Comparison of ENCODE assay signal across 1 cellular context in the genomic region with DNA sequence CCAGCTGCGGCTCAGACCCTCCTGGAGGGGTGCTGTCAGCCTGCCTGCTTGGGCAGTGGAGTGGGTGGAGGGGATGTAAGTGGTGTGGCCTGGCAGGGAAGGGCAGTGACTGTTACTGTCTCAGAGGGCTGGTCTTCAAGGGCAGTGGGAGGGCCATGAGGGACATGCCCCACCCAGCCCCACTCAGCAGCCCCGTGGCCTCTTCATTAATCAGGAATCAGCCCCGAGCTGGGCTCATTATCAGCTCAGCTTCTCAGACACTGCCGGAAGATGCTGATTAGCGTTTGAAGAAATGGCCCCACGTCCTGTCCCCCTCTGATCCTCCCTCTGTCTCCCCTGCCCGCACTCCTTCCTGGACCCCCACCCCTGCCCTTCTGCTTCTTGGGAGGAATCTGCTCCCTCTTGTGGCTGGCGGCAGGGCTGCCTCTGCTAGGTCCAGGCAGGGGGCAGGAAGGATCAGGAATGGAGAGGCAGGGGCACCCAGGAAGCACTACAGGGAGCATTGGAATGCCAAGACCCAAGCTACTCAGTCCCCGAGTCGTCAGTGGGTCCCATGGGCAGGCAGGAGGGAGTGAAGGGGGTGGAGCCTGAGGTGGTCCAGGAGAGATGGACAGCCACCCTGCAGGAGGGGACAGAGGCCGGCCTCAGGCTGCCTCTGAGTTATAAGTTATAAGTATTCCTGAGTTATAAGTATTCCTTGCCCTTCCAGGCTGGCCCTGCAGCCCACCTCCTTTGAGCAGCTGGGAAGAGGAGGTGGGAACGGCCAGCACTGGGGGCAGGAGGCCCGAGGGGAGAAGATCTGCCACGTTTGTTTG.
A peak's percentile ranks its signal among the peaks of the same experiment; 100 is the strongest.
TF ChIP-seq lines count a peak whose summit lies in the region.

No MANE protein-coding gene starts in this region.

TF ChIP-seq in HepG2, 621 proteins besides CTCF, POLR2A, EP300 and RAD21:
- TF ChIP-seq ZSCAN25 (CRISPR knock-in tag; IDR thresholded peaks at IDR 0.05) (peak; percentile 91), EZH2 (conservative IDR thresholded peaks at IDR 0.05; ENCODE audit: low read depth, low read length) (peak; percentile 91), FOXO1 (CRISPR knock-in tag; IDR thresholded peaks at IDR 0.05) (no peak), STAG1 (CRISPR knock-in tag; IDR thresholded peaks at IDR 0.05) (peak; percentile 54), CREM (IDR thresholded peaks at IDR 0.05) (no peak), CREM (CRISPR knock-in tag; IDR thresholded peaks at IDR 0.05) (no peak), ZNF382 (CRISPR knock-in tag; IDR thresholded peaks at IDR 0.05; ENCODE audit: borderline replicate concordance) (no peak), KDM2A (CRISPR knock-in tag; IDR thresholded peaks at IDR 0.05; ENCODE audit: borderline replicate concordance, low read depth) (peak; percentile 36; the same call in 1 of the 2 replicates), XRCC5 (optimal IDR thresholded peaks at IDR 0.05; ENCODE audit: low read length) (peak; percentile 68), MAZ (IDR thresholded peaks at IDR 0.05; ENCODE audit: borderline replicate concordance, low read depth, low read length) (peak; percentile 76; the same call in 1 of the 2 replicates), MAZ (CRISPR knock-in tag; IDR thresholded peaks at IDR 0.05; ENCODE audit: low read depth) (peak; percentile 72), SMC3 (IDR thresholded peaks at IDR 0.05; ENCODE audit: low read length) (peak; percentile 52), MYNN (CRISPR knock-in tag; IDR thresholded peaks at IDR 0.05; ENCODE audit: low read depth) (0 out of 2 replicates have a peak, but pooled peaks have one; percentile 28)
- TF ChIP-seq, protein P1, sequence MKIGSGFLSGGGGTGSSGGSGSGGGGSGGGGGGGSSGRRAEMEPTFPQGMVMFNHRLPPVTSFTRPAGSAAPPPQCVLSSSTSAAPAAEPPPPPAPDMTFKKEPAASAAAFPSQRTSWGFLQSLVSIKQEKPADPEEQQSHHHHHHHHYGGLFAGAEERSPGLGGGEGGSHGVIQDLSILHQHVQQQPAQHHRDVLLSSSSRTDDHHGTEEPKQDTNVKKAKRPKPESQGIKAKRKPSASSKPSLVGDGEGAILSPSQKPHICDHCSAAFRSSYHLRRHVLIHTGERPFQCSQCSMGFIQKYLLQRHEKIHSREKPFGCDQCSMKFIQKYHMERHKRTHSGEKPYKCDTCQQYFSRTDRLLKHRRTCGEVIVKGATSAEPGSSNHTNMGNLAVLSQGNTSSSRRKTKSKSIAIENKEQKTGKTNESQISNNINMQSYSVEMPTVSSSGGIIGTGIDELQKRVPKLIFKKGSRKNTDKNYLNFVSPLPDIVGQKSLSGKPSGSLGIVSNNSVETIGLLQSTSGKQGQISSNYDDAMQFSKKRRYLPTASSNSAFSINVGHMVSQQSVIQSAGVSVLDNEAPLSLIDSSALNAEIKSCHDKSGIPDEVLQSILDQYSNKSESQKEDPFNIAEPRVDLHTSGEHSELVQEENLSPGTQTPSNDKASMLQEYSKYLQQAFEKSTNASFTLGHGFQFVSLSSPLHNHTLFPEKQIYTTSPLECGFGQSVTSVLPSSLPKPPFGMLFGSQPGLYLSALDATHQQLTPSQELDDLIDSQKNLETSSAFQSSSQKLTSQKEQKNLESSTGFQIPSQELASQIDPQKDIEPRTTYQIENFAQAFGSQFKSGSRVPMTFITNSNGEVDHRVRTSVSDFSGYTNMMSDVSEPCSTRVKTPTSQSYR (CRISPR knock-in tag; IDR thresholded peaks at IDR 0.05; ENCODE audit: borderline replicate concordance): 0 out of 2 replicates have a peak, but pooled peaks have one; percentile 10
- TF ChIP-seq, protein P2, sequence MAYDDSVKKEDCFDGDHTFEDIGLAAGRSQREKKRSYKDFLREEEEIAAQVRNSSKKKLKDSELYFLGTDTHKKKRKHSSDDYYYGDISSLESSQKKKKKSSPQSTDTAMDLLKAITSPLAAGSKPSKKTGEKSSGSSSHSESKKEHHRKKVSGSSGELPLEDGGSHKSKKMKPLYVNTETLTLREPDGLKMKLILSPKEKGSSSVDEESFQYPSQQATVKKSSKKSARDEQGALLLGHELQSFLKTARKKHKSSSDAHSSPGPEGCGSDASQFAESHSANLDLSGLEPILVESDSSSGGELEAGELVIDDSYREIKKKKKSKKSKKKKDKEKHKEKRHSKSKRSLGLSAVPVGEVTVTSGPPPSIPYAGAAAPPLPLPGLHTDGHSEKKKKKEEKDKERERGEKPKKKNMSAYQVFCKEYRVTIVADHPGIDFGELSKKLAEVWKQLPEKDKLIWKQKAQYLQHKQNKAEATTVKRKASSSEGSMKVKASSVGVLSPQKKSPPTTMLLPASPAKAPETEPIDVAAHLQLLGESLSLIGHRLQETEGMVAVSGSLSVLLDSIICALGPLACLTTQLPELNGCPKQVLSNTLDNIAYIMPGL (CRISPR knock-in tag; IDR thresholded peaks at IDR 0.05; ENCODE audit: borderline replicate concordance in 1 of 2, low read depth in 1 of 2): peak in 1 of 2 experiments; percentile 36; a peak in 1 of 4 replicates
- TF ChIP-seq, protein P3, sequence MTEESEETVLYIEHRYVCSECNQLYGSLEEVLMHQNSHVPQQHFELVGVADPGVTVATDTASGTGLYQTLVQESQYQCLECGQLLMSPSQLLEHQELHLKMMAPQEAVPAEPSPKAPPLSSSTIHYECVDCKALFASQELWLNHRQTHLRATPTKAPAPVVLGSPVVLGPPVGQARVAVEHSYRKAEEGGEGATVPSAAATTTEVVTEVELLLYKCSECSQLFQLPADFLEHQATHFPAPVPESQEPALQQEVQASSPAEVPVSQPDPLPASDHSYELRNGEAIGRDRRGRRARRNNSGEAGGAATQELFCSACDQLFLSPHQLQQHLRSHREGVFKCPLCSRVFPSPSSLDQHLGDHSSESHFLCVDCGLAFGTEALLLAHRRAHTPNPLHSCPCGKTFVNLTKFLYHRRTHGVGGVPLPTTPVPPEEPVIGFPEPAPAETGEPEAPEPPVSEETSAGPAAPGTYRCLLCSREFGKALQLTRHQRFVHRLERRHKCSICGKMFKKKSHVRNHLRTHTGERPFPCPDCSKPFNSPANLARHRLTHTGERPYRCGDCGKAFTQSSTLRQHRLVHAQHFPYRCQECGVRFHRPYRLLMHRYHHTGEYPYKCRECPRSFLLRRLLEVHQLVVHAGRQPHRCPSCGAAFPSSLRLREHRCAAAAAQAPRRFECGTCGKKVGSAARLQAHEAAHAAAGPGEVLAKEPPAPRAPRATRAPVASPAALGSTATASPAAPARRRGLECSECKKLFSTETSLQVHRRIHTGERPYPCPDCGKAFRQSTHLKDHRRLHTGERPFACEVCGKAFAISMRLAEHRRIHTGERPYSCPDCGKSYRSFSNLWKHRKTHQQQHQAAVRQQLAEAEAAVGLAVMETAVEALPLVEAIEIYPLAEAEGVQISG (CRISPR knock-in tag; IDR thresholded peaks at IDR 0.05): 0 out of 2 replicates have a peak, but pooled peaks have one; percentile 27
- TF ChIP-seq, protein P4, sequence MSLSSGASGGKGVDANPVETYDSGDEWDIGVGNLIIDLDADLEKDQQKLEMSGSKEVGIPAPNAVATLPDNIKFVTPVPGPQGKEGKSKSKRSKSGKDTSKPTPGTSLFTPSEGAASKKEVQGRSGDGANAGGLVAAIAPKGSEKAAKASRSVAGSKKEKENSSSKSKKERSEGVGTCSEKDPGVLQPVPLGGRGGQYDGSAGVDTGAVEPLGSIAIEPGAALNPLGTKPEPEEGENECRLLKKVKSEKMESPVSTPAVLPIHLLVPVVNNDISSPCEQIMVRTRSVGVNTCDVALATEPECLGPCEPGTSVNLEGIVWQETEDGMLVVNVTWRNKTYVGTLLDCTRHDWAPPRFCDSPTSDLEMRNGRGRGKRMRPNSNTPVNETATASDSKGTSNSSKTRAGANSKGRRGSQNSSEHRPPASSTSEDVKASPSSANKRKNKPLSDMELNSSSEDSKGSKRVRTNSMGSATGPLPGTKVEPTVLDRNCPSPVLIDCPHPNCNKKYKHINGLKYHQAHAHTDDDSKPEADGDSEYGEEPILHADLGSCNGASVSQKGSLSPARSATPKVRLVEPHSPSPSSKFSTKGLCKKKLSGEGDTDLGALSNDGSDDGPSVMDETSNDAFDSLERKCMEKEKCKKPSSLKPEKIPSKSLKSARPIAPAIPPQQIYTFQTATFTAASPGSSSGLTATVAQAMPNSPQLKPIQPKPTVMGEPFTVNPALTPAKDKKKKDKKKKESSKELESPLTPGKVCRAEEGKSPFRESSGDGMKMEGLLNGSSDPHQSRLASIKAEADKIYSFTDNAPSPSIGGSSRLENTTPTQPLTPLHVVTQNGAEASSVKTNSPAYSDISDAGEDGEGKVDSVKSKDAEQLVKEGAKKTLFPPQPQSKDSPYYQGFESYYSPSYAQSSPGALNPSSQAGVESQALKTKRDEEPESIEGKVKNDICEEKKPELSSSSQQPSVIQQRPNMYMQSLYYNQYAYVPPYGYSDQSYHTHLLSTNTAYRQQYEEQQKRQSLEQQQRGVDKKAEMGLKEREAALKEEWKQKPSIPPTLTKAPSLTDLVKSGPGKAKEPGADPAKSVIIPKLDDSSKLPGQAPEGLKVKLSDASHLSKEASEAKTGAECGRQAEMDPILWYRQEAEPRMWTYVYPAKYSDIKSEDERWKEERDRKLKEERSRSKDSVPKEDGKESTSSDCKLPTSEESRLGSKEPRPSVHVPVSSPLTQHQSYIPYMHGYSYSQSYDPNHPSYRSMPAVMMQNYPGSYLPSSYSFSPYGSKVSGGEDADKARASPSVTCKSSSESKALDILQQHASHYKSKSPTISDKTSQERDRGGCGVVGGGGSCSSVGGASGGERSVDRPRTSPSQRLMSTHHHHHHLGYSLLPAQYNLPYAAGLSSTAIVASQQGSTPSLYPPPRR (CRISPR knock-in tag; IDR thresholded peaks at IDR 0.05; ENCODE audit: borderline replicate concordance): 0 out of 2 replicates have a peak, but pooled peaks have one; percentile 23
- TF ChIP-seq, protein P5, sequence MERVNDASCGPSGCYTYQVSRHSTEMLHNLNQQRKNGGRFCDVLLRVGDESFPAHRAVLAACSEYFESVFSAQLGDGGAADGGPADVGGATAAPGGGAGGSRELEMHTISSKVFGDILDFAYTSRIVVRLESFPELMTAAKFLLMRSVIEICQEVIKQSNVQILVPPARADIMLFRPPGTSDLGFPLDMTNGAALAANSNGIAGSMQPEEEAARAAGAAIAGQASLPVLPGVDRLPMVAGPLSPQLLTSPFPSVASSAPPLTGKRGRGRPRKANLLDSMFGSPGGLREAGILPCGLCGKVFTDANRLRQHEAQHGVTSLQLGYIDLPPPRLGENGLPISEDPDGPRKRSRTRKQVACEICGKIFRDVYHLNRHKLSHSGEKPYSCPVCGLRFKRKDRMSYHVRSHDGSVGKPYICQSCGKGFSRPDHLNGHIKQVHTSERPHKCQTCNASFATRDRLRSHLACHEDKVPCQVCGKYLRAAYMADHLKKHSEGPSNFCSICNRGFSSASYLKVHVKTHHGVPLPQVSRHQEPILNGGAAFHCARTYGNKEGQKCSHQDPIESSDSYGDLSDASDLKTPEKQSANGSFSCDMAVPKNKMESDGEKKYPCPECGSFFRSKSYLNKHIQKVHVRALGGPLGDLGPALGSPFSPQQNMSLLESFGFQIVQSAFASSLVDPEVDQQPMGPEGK (CRISPR knock-in tag; IDR thresholded peaks at IDR 0.05): peak; percentile 83
- TF ChIP-seq, protein P6, sequence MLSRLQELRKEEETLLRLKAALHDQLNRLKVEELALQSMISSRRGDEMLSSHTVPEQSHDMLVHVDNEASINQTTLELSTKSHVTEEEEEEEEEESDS (CRISPR knock-in tag; IDR thresholded peaks at IDR 0.05; ENCODE audit: borderline replicate concordance): no peak
